ENCODE assay signal across 9 cellular contexts in genomic region chrX:104254442-104255115, GRCh38. TPM values are rescaled to one million over a fixed set of nuclear protein-coding genes. Genes with fewer than 3 reads are reported as not detected.
DNase-seq lines count a peak whose midpoint lies in the region; ATAC-seq lines count a peak whose summit lies in the region.
"Had no signal": no experiment of that assay in that cellular context is flagged by ENCODE, and none has a peak within 500 bp of the region (broad histone marks: within the 10 kb centered on the region; RNA-seq: fewer than 3 reads in every experiment).

ESX1 (minus strand) TSS chrX:104254933; CDS start chrX:104254849, 84 bp downstream.

- peak within 1 kb of the TSS; percentile 74 for H2AFZ ChIP-seq in neuronal stem cell (ENCODE audit: low read length)

- no peaks in the 10 kb centered on the region for H3K4me1 ChIP-seq in neuronal stem cell (ENCODE audit: control insufficient read depth in 2 of 2, insufficient read depth in 1 of 2, low read depth in 1 of 2, low read length in 2 of 2)

- WGBS in neuronal stem cell (ENCODE audit: extremely low coverage in 2 of 2, insufficient read length in 2 of 2, insufficient replicate concordance in 1 of 2), 2 donors, result no CpG with 5 or more reads among the region's 56 CpGs

- H3K27me3 ChIP-seq in MG63, result peaks cover 25% of the 10 kb centered on the region
- H3K27me3 ChIP-seq in neuronal stem cell (ENCODE audit: control insufficient read depth in 3 of 3, insufficient read depth in 3 of 3, low read depth in 1 of 3, low read length in 3 of 3), result peaks cover 0 to 77% (median 44%) of the 10 kb centered on the region in 3 experiments

- H3K9me3 ChIP-seq in MG63 (no peaks in the 10 kb centered on the region), neuronal stem cell (replicated peaks in 1 of 2; ENCODE audit: control insufficient read depth in 2 of 2, insufficient read depth in 1 of 2, low read depth in 1 of 2, low read length in 2 of 2) (no peaks in the 10 kb centered on the region)

- peak within 1 kb of the TSS; percentile 31 for H3K23ac ChIP-seq in neuronal stem cell (ENCODE audit: low read depth, low read length, poor library complexity)

- H2AK5ac ChIP-seq in neuronal stem cell (ENCODE audit: low read depth, low read length), result no peak within 1 kb of the TSS

- no peak within 1 kb of the TSS for H3K18ac ChIP-seq in neuronal stem cell (ENCODE audit: low read length)

- H2BK15ac ChIP-seq in neuronal stem cell (ENCODE audit: low read length), result no peak within 1 kb of the TSS

- no peak within 1 kb of the TSS for H2BK12ac ChIP-seq in neuronal stem cell (ENCODE audit: low read length)

- no peak within 1 kb of the TSS for H4K91ac ChIP-seq in neuronal stem cell (ENCODE audit: low read depth, low read length, poor library complexity)

- DNase-seq in D341Med (ENCODE audit: low spot score) (peak; percentile 36), MG63 (peak; percentile 6), ecto neural progenitor cell (ENCODE audit: low spot score) (peak; percentile 51), neuronal stem cell (ENCODE audit: low spot score) (no peak), GDM1 (lab: John Stamatoyannopoulos, UW) (no peak), OCI-M1 (lab: John Stamatoyannopoulos, UW) (no peak)
- no peak for DNase-seq in stimulated activated CD4-positive, alpha-beta T cell treated with anti-CD3 and anti-CD28 coated beads, Interleukin-4, amount 100 ng/mL, for 4 hours
- DNase-seq: Right ventricle myocardium superior had no signal

- H3K9ac ChIP-seq in neuronal stem cell (ENCODE audit: low read depth, low read length, poor library complexity), result no peak within 1 kb of the TSS

- H3K4me3 ChIP-seq in MG63, result peak within 1 kb of the TSS; percentile 10; the same call in 1 of the 2 replicates
- H3K4me3 ChIP-seq in neuronal stem cell (ENCODE audit: low read length in 2 of 2), result peak within 1 kb of the TSS in 1 of 2 donors; percentile 60

- no peak within 1 kb of the TSS for H3K4ac ChIP-seq in neuronal stem cell (ENCODE audit: low read length)

- no peak within 1 kb of the TSS for H2BK120ac ChIP-seq in neuronal stem cell (ENCODE audit: low read depth, low read length)

- ATAC-seq in GM21528 (IDR thresholded peaks at IDR 0.05; ENCODE audit: low FRiP score, unreplicated experiment), result no peak

- H4K8ac ChIP-seq in neuronal stem cell (ENCODE audit: low read depth, low read length), result no peak within 1 kb of the TSS

- H3K14ac ChIP-seq in neuronal stem cell (ENCODE audit: low read length), result no peak within 1 kb of the TSS

- no peak within 1 kb of the TSS for H3K27ac ChIP-seq in neuronal stem cell (replicated peaks; ENCODE audit: low read length)

- H2BK5ac ChIP-seq in neuronal stem cell (ENCODE audit: low read length), result no peak within 1 kb of the TSS

- H3K4me2 ChIP-seq in neuronal stem cell (ENCODE audit: insufficient read depth, low read length, poor library complexity, severe bottlenecking), result peak within 1 kb of the TSS; percentile 49

- no peaks in the 10 kb centered on the region for H3K36me3 ChIP-seq in MG63
- H3K36me3 ChIP-seq in neuronal stem cell (replicated peaks in 1 of 2; ENCODE audit: control insufficient read depth in 2 of 2, insufficient read depth in 2 of 2, low read length in 2 of 2), result no peaks in the 10 kb centered on the region

- H3K79me1 ChIP-seq in neuronal stem cell (ENCODE audit: low read depth, low read length), result no peaks in the 10 kb centered on the region

RNA-seq across cellular contexts. Expression of gene ESX1, which starts in this region (rescaled TPM):
- not detected in 2 replicates for total RNA-seq in MG63 (2014; rRNA removed; shearing (Covaris generic); ENCODE audit: low replicate concordance)
- polyA plus RNA-seq in neuronal stem cell (2013, experiment 1 of 2), result not detected
- polyA plus RNA-seq in neuronal stem cell (2013, experiment 2 of 2), result not detected
- total RNA-seq: Right ventricle myocardium superior had no signal

Comparison
In these comparisons a context has a peak if more than half of its experiments do, and no peak if none do; other contexts are left out.
1. Peak in DNase-seq and H3K4me3 ChIP-seq in MG63; RNA of the gene not detected or under 1 TPM.
2. DNase-seq: peak in D341Med (single experiment) and ecto neural progenitor cell (single experiment); none in neuronal stem cell (single experiment), stimulated activated CD4-positive, alpha-beta T cell treated with anti-CD3 and anti-CD28 coated beads, Interleukin-4, amount 100 ng/mL, for 4 hours (0 of 2), GDM1 (single experiment) and OCI-M1 (single experiment).